ENCODE assay signal across 9 cellular contexts in the genomic region with DNA sequence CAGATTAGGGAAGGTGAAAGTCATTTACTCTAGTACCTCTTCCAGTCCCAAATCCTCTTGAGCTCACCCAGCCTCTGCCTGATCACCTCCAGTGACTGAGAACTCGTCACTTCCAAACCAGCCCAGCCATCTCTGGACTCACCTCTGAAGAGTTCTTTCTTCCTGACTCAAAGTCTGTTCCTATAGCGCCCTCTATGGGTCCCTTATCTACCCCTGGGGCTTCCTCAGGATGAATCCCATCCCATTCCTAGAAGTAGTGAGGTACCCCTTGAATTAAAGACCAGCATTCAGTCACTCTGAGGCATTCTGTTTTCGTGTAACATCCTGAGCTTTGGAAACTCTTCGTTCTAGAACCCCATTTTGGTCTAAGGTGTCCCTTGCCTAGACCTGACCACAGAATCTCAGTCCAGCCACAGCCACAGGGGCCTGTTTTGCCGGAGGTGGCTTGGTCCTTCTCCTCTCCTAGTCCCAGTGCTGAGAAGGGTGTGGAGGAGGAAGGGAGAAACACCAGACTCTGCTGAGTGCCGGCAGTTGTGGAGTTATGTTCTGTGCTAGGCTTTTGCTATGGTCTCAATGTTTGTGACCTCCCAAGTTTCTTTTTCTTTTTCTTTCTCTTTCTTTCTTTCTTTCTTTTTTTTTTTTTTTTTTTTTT. TPM values are rescaled to one million over a fixed set of nuclear protein-coding genes. Genes with fewer than 3 reads are reported as not detected.
A peak's percentile ranks its signal among the peaks of the same experiment; 100 is the strongest.
DNase-seq lines count a peak whose midpoint lies in the region; ATAC-seq and TF ChIP-seq lines count a peak whose summit lies in the region.
"Had no signal": no experiment of that assay in that cellular context is flagged by ENCODE, and none has a peak within 500 bp of the region (broad histone marks: within the 10 kb centered on the region; RNA-seq: fewer than 3 reads in every experiment).

No MANE protein-coding gene starts in this region.

- ATAC-seq in GM19395 (IDR thresholded peaks at IDR 0.05; ENCODE audit: unreplicated experiment), result no peak
- ATAC-seq in gastroesophageal sphincter, result no peak
- no peak for ATAC-seq in HG02763 (IDR thresholded peaks at IDR 0.05; ENCODE audit: unreplicated experiment)

- H3K36me3 ChIP-seq in SJCRH30, result no peaks in the 10 kb centered on the region
- no peaks in the 10 kb centered on the region for H3K36me3 ChIP-seq in gastroesophageal sphincter

- TF ChIP-seq CTCF in gastroesophageal sphincter (IDR thresholded peaks at IDR 0.05), result no peak

- no peak overlapping the region for H3K27ac ChIP-seq in SJCRH30
- H3K27ac ChIP-seq in gastroesophageal sphincter, result no peak overlapping the region

- H3K27me3 ChIP-seq in SJCRH30 (no peaks in the 10 kb centered on the region), gastroesophageal sphincter (peaks cover 80% of the 10 kb centered on the region)

- 60% methylated on average over 5 of the region's 6 CpGs; no CpG with 5 or more reads in 1 of the 2 donors for WGBS in gastroesophageal sphincter (ENCODE audit: low coverage in 1 of 2), 2 donors

- H3K4me1 ChIP-seq in SJCRH30 (peaks cover 10% of the 10 kb centered on the region), gastroesophageal sphincter (no peaks in the 10 kb centered on the region)

- TF ChIP-seq POLR2A in gastroesophageal sphincter (IDR thresholded peaks at IDR 0.05), result no peak

- peak; percentile 89 for DNase-seq in ELR (ENCODE audit: low read depth)
- peak; percentile 68 for DNase-seq in M059J (ENCODE audit: low read depth)
- DNase-seq in SJCRH30, result peak; percentile 90 to 98
- peak; percentile 44 for DNase-seq in iris pigment epithelial cell (ENCODE audit: low read depth)
- no peak for DNase-seq in T1000 (lab: John Stamatoyannopoulos, UW)
- DNase-seq: naive B cell had no signal

- no peak for TF ChIP-seq EP300 in gastroesophageal sphincter (IDR thresholded peaks at IDR 0.05)

- peak overlapping the region; percentile 54 for H3K4me3 ChIP-seq in SJCRH30
- no peak overlapping the region for H3K4me3 ChIP-seq in gastroesophageal sphincter

- H3K9me3 ChIP-seq in SJCRH30 (replicated peaks) (no peaks in the 10 kb centered on the region), gastroesophageal sphincter (no peaks in the 10 kb centered on the region)

RNA-seq across cellular contexts. Expression of a gene that starts 32.7 kb away (rescaled TPM):
- not detected in 2 replicates for total RNA-seq in M059J (2014; rRNA removed; shearing (Covaris generic))
- total RNA-seq in SJCRH30 (2014; rRNA removed; shearing (Covaris generic)), result 1.8 and 2.0 TPM in 2 replicates
- under 1 TPM in 1 of 4 donors, not detected in 3; 0.15 TPM for total RNA-seq in gastroesophageal sphincter

RNA-seq across cellular contexts. Expression of a gene that starts 35.1 kb away (rescaled TPM):
- total RNA-seq in M059J (2014; rRNA removed; shearing (Covaris generic)), result 0.37 TPM in 1 of 2 replicates, not detected in the other
- 48.3 and 51.9 TPM in 2 replicates for total RNA-seq in SJCRH30 (2014; rRNA removed; shearing (Covaris generic))
- 1 to 10 TPM in 3 of 4 donors, not detected in 1; 1.2 to 1.7 (median 1.5) TPM for total RNA-seq in gastroesophageal sphincter

Comparison
In these comparisons a context has a peak if more than half of its experiments do, and no peak if none do; other contexts are left out.
1. RNA of a gene that starts 35.1 kb away (total RNA-seq): 48.3 to 51.9 TPM in SJCRH30; 1.2 to 1.7 TPM in gastroesophageal sphincter and 0.37 TPM in M059J; every median in the first group is over 10 times any median in the second.